ENCODE assay signal across 27 cellular contexts in genomic region chr16:1571012-1571671, GRCh38.
"Had no signal": no experiment of that assay in that cellular context is flagged by ENCODE, and none has a peak within 500 bp of the region (broad histone marks: within the 10 kb centered on the region; RNA-seq: fewer than 3 reads in every experiment).

No MANE protein-coding gene starts in this region.

- ATAC-seq: activated CD8-positive, alpha-beta T cell treated with anti-CD3 and anti-CD28 coated beads for 36 hours; activated naive CD8-positive, alpha-beta T cell treated with anti-CD3 and anti-CD28 coated beads, Interleukin-2, amount 50 U/mL, for 24 hours; activated T-cell treated with anti-CD3 and anti-CD28 coated beads, Interleukin-2, amount 50 U/mL, for 4 hours; T-cell had no signal

- FAIRE-seq: TTC549 had no signal

- H3K27me3 ChIP-seq: ascending aorta had no signal

- H3K36me3 ChIP-seq: ascending aorta had no signal

- H3K9me3 ChIP-seq: ascending aorta had no signal

- H3K4me1 ChIP-seq: ascending aorta had no signal

- DNase-seq: activated B cell treated with CpG ODN at 0.5 μM for 24 hours; activated CD4-positive, alpha-beta memory T cell treated with anti-CD3 and anti-CD28 coated beads for 36 hours; activated CD4-positive, alpha-beta T cell treated with anti-CD3 and anti-CD28 coated beads for 4 hours; activated CD4-positive, alpha-beta T cell treated with anti-CD3 and anti-CD28 coated beads, Interleukin-2, amount 10 ng/mL, durations not matched to agents 24 days and 14 days; activated CD4-positive, alpha-beta T cell treated with anti-CD3 and anti-CD28 coated beads, Interleukin-2, amount 50 U/mL, for 1 hour; activated CD4-positive, alpha-beta T cell treated with anti-CD3 and anti-CD28 coated beads, Interleukin-2, amount 50 U/mL, for 4 hours; activated CD4-positive, CD25-positive, alpha-beta regulatory T cell treated with anti-CD3 and anti-CD28 coated beads, Interleukin-2, amount 50 U/mL, for 72 hours; activated CD8-positive, alpha-beta memory T cell treated with anti-CD3 and anti-CD28 coated beads, Interleukin-2, amount 50 U/mL, for 4 hours; activated CD8-positive, alpha-beta T cell treated with anti-CD3 and anti-CD28 coated beads for 36 hours; activated effector memory CD4-positive, alpha-beta T cell treated with Interleukin-2 at 50 U/mL for 16 hours; activated gamma-delta T cell; activated naive CD4-positive, alpha-beta T cell treated with anti-CD3 and anti-CD28 coated beads, Interleukin-2, amount 10 ng/mL, durations not matched to agents 7 days and 5 days; activated naive CD4-positive, alpha-beta T cell treated with Interleukin-2 at 50 U/mL for 16 hours; activated naive CD8-positive, alpha-beta T cell treated with anti-CD3 and anti-CD28 coated beads, Interleukin-2, amount 10 ng/mL, durations not matched to agents 7 days and 5 days; activated naive CD8-positive, alpha-beta T cell treated with anti-CD3 and anti-CD28 coated beads, Interleukin-2, amount 50 U/mL, for 24 hours; activated T-cell treated with anti-CD3 and anti-CD28 coated beads for 4 hours; activated T-cell treated with anti-CD3 and anti-CD28 coated beads, Interleukin-2, amount 50 U/mL, for 1 hour; activated T-cell treated with anti-CD3 and anti-CD28 coated beads, Interleukin-2, amount 50 U/mL, for 4 hours; amygdala; anterior cingulate cortex; central memory CD4-positive, alpha-beta T cell; T-cell; T-helper 2 cell; T-helper 9 cell had no signal

- H3K27ac ChIP-seq: ascending aorta, VCaP had no signal

- H3K4me3 ChIP-seq: ascending aorta had no signal
